11 cellular contexts compared by ENCODE assay signal in genomic region chr22:43000441-43001175, GRCh38. TPM values are rescaled to one million over a fixed set of nuclear protein-coding genes. Genes with fewer than 3 reads are reported as not detected.
DNase-seq lines count a peak whose midpoint lies in the region; ATAC-seq, FAIRE-seq and TF ChIP-seq lines count a peak whose summit lies in the region.
"Had no signal": no experiment of that assay in that cellular context is flagged by ENCODE, and none has a peak within 500 bp of the region (broad histone marks: within the 10 kb centered on the region; RNA-seq: fewer than 3 reads in every experiment).

No MANE protein-coding gene starts in this region.

- DNase-seq in EH (ENCODE audit: low read depth) (peak; percentile 72), medulla oblongata (ENCODE audit: extremely low spot score) (no peak), tibial nerve (ENCODE audit: low spot score in 2 of 2) (no peak), GM12892 (ENCODE audit: insufficient read length) (no peak)
- DNase-seq: effector memory CD4-positive, alpha-beta T cell; SJCRH30 had no signal

- H3K4me2 ChIP-seq in OCI-LY3 (ENCODE audit: low read length) (peak overlapping the region; percentile 67), skeletal muscle satellite cell (ENCODE audit: low read length) (peak overlapping the region; percentile 75)

- FAIRE-seq in GM12892 (lab: Jason Lieb, UNC), result no peak

- H3K4me3 ChIP-seq in OCI-LY3 (ENCODE audit: low read length) (peak overlapping the region; percentile 51), skeletal muscle satellite cell (ENCODE audit: low read length) (no peak overlapping the region), tibial nerve (no peak overlapping the region)
- H3K4me3 ChIP-seq: SJCRH30, skin epidermis had no signal

- peaks cover 94% of the 10 kb centered on the region for H3K79me2 ChIP-seq in OCI-LY3 (ENCODE audit: low read length)

- WGBS in tibial nerve, 2 donors, result 65 to 73% methylated on average over 8 of the region's 8 CpGs

- ATAC-seq in HG02642 (IDR thresholded peaks at IDR 0.05; ENCODE audit: poor library complexity, unreplicated experiment), result no peak

- peak overlapping the region; percentile 58 for H3K27ac ChIP-seq in OCI-LY3 (ENCODE audit: low read length)
- no peak overlapping the region for H3K27ac ChIP-seq in tibial nerve
- H3K27ac ChIP-seq: SJCRH30 had no signal

- peak overlapping the region; percentile 41 for H3K4me3 Mint-ChIP-seq in dendritic cell treated with granulocyte-macrophage colony-stimulating factor and Interleukin-4, amounts not matched to agents 40 ng/mL and 50 ng/mL, for 4 days

- no peaks in the 10 kb centered on the region for H3K36me3 Mint-ChIP-seq in dendritic cell treated with granulocyte-macrophage colony-stimulating factor and Interleukin-4, amounts not matched to agents 40 ng/mL and 50 ng/mL, for 4 days (ENCODE audit: low read depth)

- TF ChIP-seq CTCF in OCI-LY3 (IDR thresholded peaks at IDR 0.05; ENCODE audit: low read depth, low read length) (no peak), tibial nerve (IDR thresholded peaks at IDR 0.05) (no peak)

- no peak for TF ChIP-seq POLR2A in tibial nerve (IDR thresholded peaks at IDR 0.05)
- TF ChIP-seq POLR2A in GM12892 (IDR thresholded peaks at IDR 0.05; ENCODE audit: low read depth, low read length), result no peak

- H3K9ac ChIP-seq in OCI-LY3 (ENCODE audit: low read length) (peak overlapping the region; percentile 13; the same call in 1 of the 2 replicates), skeletal muscle satellite cell (ENCODE audit: low read depth, low read length) (peak overlapping the region; percentile 20)

- H4K20me1 ChIP-seq in OCI-LY3 (ENCODE audit: insufficient read depth, low read length), result peaks cover 60% of the 10 kb centered on the region

- H3K4me1 Mint-ChIP-seq in dendritic cell treated with granulocyte-macrophage colony-stimulating factor and Interleukin-4, amounts not matched to agents 40 ng/mL and 50 ng/mL, for 4 days (ENCODE audit: low read depth), result peaks cover 92% of the 10 kb centered on the region

- no peaks in the 10 kb centered on the region for H3K36me3 ChIP-seq in OCI-LY3 (replicated peaks; ENCODE audit: low read depth, low read length)
- H3K36me3 ChIP-seq in skeletal muscle satellite cell (ENCODE audit: insufficient read depth, low read length), result no peaks in the 10 kb centered on the region
- peaks cover 0 to 4% (median 0%) of the 10 kb centered on the region in 3 donors for H3K36me3 ChIP-seq in tibial nerve
- H3K36me3 ChIP-seq: SJCRH30 had no signal

- H2AFZ ChIP-seq in OCI-LY3 (ENCODE audit: low read depth, low read length), result no peak overlapping the region

- H3K9me3 Mint-ChIP-seq in dendritic cell treated with granulocyte-macrophage colony-stimulating factor and Interleukin-4, amounts not matched to agents 40 ng/mL and 50 ng/mL, for 4 days, result no peaks in the 10 kb centered on the region

- TF ChIP-seq EP300 in tibial nerve (IDR thresholded peaks at IDR 0.05), result no peak

- peak overlapping the region; percentile 97 for H3K27ac Mint-ChIP-seq in dendritic cell treated with granulocyte-macrophage colony-stimulating factor and Interleukin-4, amounts not matched to agents 40 ng/mL and 50 ng/mL, for 4 days

- intact Hi-C loops in dendritic cell treated with granulocyte-macrophage colony-stimulating factor and Interleukin-4, amounts not matched to agents 40 ng/mL and 50 ng/mL, for 4 days (cut with micrococcal nuclease), result loop anchor here (2.0 kb wide), 1 partner anchor 14 kb away; the partner anchor contains the start of gene PACSIN2

- H3K4me1 ChIP-seq in OCI-LY3 (ENCODE audit: low read length), result peaks cover 46% of the 10 kb centered on the region
- peaks cover 87% of the 10 kb centered on the region for H3K4me1 ChIP-seq in skeletal muscle satellite cell (ENCODE audit: control insufficient read depth, insufficient read depth, low read length)
- peaks cover 0 to 82% (median 29%) of the 10 kb centered on the region in 4 donors for H3K4me1 ChIP-seq in tibial nerve

- no peaks in the 10 kb centered on the region for H3K27me3 ChIP-seq in OCI-LY3 (ENCODE audit: low read depth, low read length)
- H3K27me3 ChIP-seq in skeletal muscle satellite cell (ENCODE audit: control insufficient read depth, insufficient read depth, low read length), result no peaks in the 10 kb centered on the region
- H3K27me3 ChIP-seq in tibial nerve, result no peaks in the 10 kb centered on the region
- H3K27me3 ChIP-seq: SJCRH30 had no signal

- H3K9me3 ChIP-seq in OCI-LY3 (ENCODE audit: insufficient read depth, low read length), result no peaks in the 10 kb centered on the region
- H3K9me3 ChIP-seq in skeletal muscle satellite cell (replicated peaks; ENCODE audit: low read length), result no peaks in the 10 kb centered on the region
- H3K9me3 ChIP-seq in tibial nerve, result peaks cover 0 to 8% (median 0%) of the 10 kb centered on the region in 4 donors

- H3K27me3 Mint-ChIP-seq in dendritic cell treated with granulocyte-macrophage colony-stimulating factor and Interleukin-4, amounts not matched to agents 40 ng/mL and 50 ng/mL, for 4 days, result no peaks in the 10 kb centered on the region

RNA-seq across cellular contexts. Expression of gene PACSIN2, which starts 14.3 kb away (rescaled TPM):
- total RNA-seq in skeletal muscle satellite cell (2012; rRNA removed), result 30.9 and 46.3 TPM in 2 replicates
- 10 to 100 TPM; 45.9 to 78.2 (median 59.0) TPM for total RNA-seq in tibial nerve
- 32.2 TPM for polyA plus RNA-seq in GM12892 (2012; ENCODE audit: missing spikeins)
